In genomic region chr9:132162764-132163456, GRCh38 we compare ENCODE assay signal across 8 cellular contexts. TPM values are rescaled to one million over a fixed set of nuclear protein-coding genes. Genes with fewer than 3 reads are reported as not detected.
A peak's percentile ranks its signal among the peaks of the same experiment; 100 is the strongest.
DNase-seq lines count a peak whose midpoint lies in the region; ATAC-seq and TF ChIP-seq lines count a peak whose summit lies in the region.

No MANE protein-coding gene starts in this region.

- peaks cover 88% of the 10 kb centered on the region for H3K27me3 ChIP-seq in HUES48 (ENCODE audit: control insufficient read depth, insufficient read depth, low read length)
- peaks cover 96% of the 10 kb centered on the region for H3K27me3 ChIP-seq in hepatocyte
- H3K27me3 ChIP-seq in skeletal muscle tissue (ENCODE audit: control insufficient read depth in 3 of 3, insufficient read depth in 3 of 3, low read length in 3 of 3), result peaks cover 71 to 84% (median 84%) of the 10 kb centered on the region in 3 donors

- H3K9ac ChIP-seq in HUES48 (ENCODE audit: low read depth, low read length) (no peak overlapping the region), skeletal muscle tissue (ENCODE audit: low read depth in 1 of 3, low read length in 3 of 3) (peak overlapping the region in 1 of 3 donors; percentile 16)

- no peaks in the 10 kb centered on the region for H3K36me3 Mint-ChIP-seq in activated T-cell treated with anti-CD3 and anti-CD28 coated beads, Interleukin-2, amount 50 U/mL, for 24 hours (ENCODE audit: low read depth)

- H3K4me3 Mint-ChIP-seq in activated T-cell treated with anti-CD3 and anti-CD28 coated beads, Interleukin-2, amount 50 U/mL, for 24 hours, result peak overlapping the region; percentile 83

- no peaks in the 10 kb centered on the region for H3K9me3 Mint-ChIP-seq in activated T-cell treated with anti-CD3 and anti-CD28 coated beads, Interleukin-2, amount 50 U/mL, for 24 hours

- TF ChIP-seq CTCF in hepatocyte (IDR thresholded peaks at IDR 0.05; ENCODE audit: poor library complexity), result no peak

- H3K79me2 ChIP-seq in hepatocyte, result no peaks in the 10 kb centered on the region

- H3K36me3 ChIP-seq in HUES48 (ENCODE audit: control insufficient read depth, insufficient read depth, low read length), result no peaks in the 10 kb centered on the region
- H3K36me3 ChIP-seq in hepatocyte (replicated peaks; ENCODE audit: insufficient read depth, low read depth), result no peaks in the 10 kb centered on the region
- H3K36me3 ChIP-seq in skeletal muscle tissue (ENCODE audit: control insufficient read depth in 3 of 3, insufficient read depth in 3 of 3, low read length in 3 of 3), result no peaks in the 10 kb centered on the region

- no peak overlapping the region for H3K27ac Mint-ChIP-seq in activated T-cell treated with anti-CD3 and anti-CD28 coated beads, Interleukin-2, amount 50 U/mL, for 24 hours

- H3K27me3 Mint-ChIP-seq in activated T-cell treated with anti-CD3 and anti-CD28 coated beads, Interleukin-2, amount 50 U/mL, for 24 hours, result peaks cover 62% of the 10 kb centered on the region

- H3K27ac ChIP-seq in HUES48 (ENCODE audit: low read depth, low read length) (no peak overlapping the region), hepatocyte (no peak overlapping the region), skeletal muscle tissue (ENCODE audit: low read depth, low read length) (no peak overlapping the region)

- H3K4me3 ChIP-seq in HUES48 (ENCODE audit: low read depth, low read length), result peak overlapping the region; percentile 59
- no peak overlapping the region for H3K4me3 ChIP-seq in hepatocyte
- peak overlapping the region; percentile 56 to 71 (median 62) for H3K4me3 ChIP-seq in skeletal muscle tissue (ENCODE audit: low read length in 3 of 3)

- H4K20me1 ChIP-seq in hepatocyte (ENCODE audit: insufficient read depth, poor library complexity, severe bottlenecking), result no peaks in the 10 kb centered on the region

- peak overlapping the region; percentile 74 for H2AFZ ChIP-seq in hepatocyte

- H3K4me1 Mint-ChIP-seq in activated T-cell treated with anti-CD3 and anti-CD28 coated beads, Interleukin-2, amount 50 U/mL, for 24 hours (ENCODE audit: low read depth), result peaks cover 8% of the 10 kb centered on the region

- H3K9me3 ChIP-seq in HUES48 (ENCODE audit: control insufficient read depth, insufficient read depth, low read length) (no peaks in the 10 kb centered on the region), hepatocyte (ENCODE audit: low read depth) (no peaks in the 10 kb centered on the region), skeletal muscle tissue (ENCODE audit: control insufficient read depth in 3 of 3, low read length in 3 of 3) (no peaks in the 10 kb centered on the region)

- ATAC-seq in HG03457 (IDR thresholded peaks at IDR 0.05; ENCODE audit: unreplicated experiment) (no peak), HG03039 (IDR thresholded peaks at IDR 0.05; ENCODE audit: unreplicated experiment) (no peak), HG03139 (IDR thresholded peaks at IDR 0.05; ENCODE audit: unreplicated experiment) (no peak)

- H3K4me2 ChIP-seq in hepatocyte, result peak overlapping the region; percentile 92

- WGBS in hepatocyte (ENCODE audit: low lambda C conversion rate, missing lambda C conversion rate), result under 1% methylated on average over 52 of the region's 74 CpGs

- no peaks in the 10 kb centered on the region for H3K9me2 ChIP-seq in hepatocyte (replicated peaks; ENCODE audit: insufficient read depth)

- H3K4me1 ChIP-seq in HUES48 (ENCODE audit: control insufficient read depth, insufficient read depth, low read length) (peaks cover 5% of the 10 kb centered on the region; the same call in 1 of the 2 replicates), hepatocyte (ENCODE audit: insufficient read depth) (peaks cover 11% of the 10 kb centered on the region), skeletal muscle tissue (ENCODE audit: control insufficient read depth in 3 of 3, insufficient read depth in 3 of 3, low read length in 3 of 3) (peaks cover 17 to 19% (median 18%) of the 10 kb centered on the region in 3 donors)

- peak; percentile 41 for DNase-seq in activated T-cell treated with anti-CD3 and anti-CD28 coated beads, Interleukin-2, amount 50 U/mL, for 24 hours
- DNase-seq in hepatocyte (ENCODE audit: low spot score), result no peak
- no peak for DNase-seq in SIG-M5 treated with dmso at 0.1 percent for 504 hours (lab: John Stamatoyannopoulos, UW; ENCODE audit: unreplicated experiment)

RNA-seq across cellular contexts. Expression of gene NTNG2, which starts 1.1 kb away (rescaled TPM):
- 0.20 and 1.8 TPM in 2 replicates for total RNA-seq in hepatocyte
- polyA plus RNA-seq in hepatocyte, result 0.17 and 0.48 TPM in 2 replicates
- total RNA-seq in skeletal muscle tissue, result under 0.01 TPM
